ENCODE assay signal across 19 cellular contexts in genomic region chr5:180642181-180643140, GRCh38. TPM values are rescaled to one million over a fixed set of nuclear protein-coding genes. Genes with fewer than 3 reads are reported as not detected.
"Had no signal": no experiment of that assay in that cellular context is flagged by ENCODE, and none has a peak within 500 bp of the region (broad histone marks: within the 10 kb centered on the region; RNA-seq: fewer than 3 reads in every experiment).

No MANE protein-coding gene starts in this region.

- H3K9me3 Mint-ChIP-seq: activated CD4-positive, alpha-beta T cell treated with anti-CD3 and anti-CD28 coated beads, Interleukin-2, amount 10 ng/mL, durations not matched to agents 24 days and 14 days; activated naive CD4-positive, alpha-beta T cell treated with anti-CD3 and anti-CD28 coated beads, Interleukin-2, amount 50 U/mL, for 24 hours; activated T-cell treated with anti-CD3 and anti-CD28 coated beads, Interleukin-2, amount 50 U/mL, for 24 hours; immature natural killer cell; neural crest cell had no signal

- H3K27me3 ChIP-seq: body of pancreas, SJCRH30 had no signal

- H3K36me3 ChIP-seq: SJCRH30, thoracic aorta had no signal

- H3K4me1 Mint-ChIP-seq: activated CD4-positive, alpha-beta T cell treated with anti-CD3 and anti-CD28 coated beads, Interleukin-2, amount 10 ng/mL, durations not matched to agents 24 days and 14 days; activated naive CD4-positive, alpha-beta T cell treated with anti-CD3 and anti-CD28 coated beads, Interleukin-2, amount 50 U/mL, for 24 hours; immature natural killer cell; neural crest cell had no signal

- H3K9ac ChIP-seq: parathyroid adenoma had no signal

- H2AFZ ChIP-seq: parathyroid adenoma had no signal

- H3K4me1 ChIP-seq: body of pancreas, parathyroid adenoma, SJCRH30 had no signal

- H3K36me3 Mint-ChIP-seq: activated naive CD4-positive, alpha-beta T cell treated with anti-CD3 and anti-CD28 coated beads, Interleukin-2, amount 50 U/mL, for 24 hours; immature natural killer cell had no signal

- H3K4me3 Mint-ChIP-seq: activated CD4-positive, alpha-beta T cell treated with anti-CD3 and anti-CD28 coated beads, Interleukin-2, amount 10 ng/mL, durations not matched to agents 24 days and 14 days; activated naive CD4-positive, alpha-beta T cell treated with anti-CD3 and anti-CD28 coated beads, Interleukin-2, amount 50 U/mL, for 24 hours; activated T-cell treated with anti-CD3 and anti-CD28 coated beads, Interleukin-2, amount 50 U/mL, for 24 hours; immature natural killer cell; neural crest cell had no signal

- DNase-seq: activated CD4-positive, alpha-beta T cell treated with anti-CD3 and anti-CD28 coated beads, Interleukin-2, amount 10 ng/mL, durations not matched to agents 24 days and 14 days; activated CD4-positive, CD25-positive, alpha-beta regulatory T cell; amygdala; central memory CD4-positive, alpha-beta T cell; effector CD4-positive, alpha-beta T cell; foreskin melanocyte; immature natural killer cell; SJCRH30; stimulated activated CD4-positive, alpha-beta T cell treated with anti-CD3 and anti-CD28 coated beads, Interleukin-15, amount 100 ng/mL, for 24 hours; SW 1271 had no signal

- H3K27ac Mint-ChIP-seq: activated CD4-positive, alpha-beta T cell treated with anti-CD3 and anti-CD28 coated beads, Interleukin-2, amount 10 ng/mL, durations not matched to agents 24 days and 14 days; activated naive CD4-positive, alpha-beta T cell treated with anti-CD3 and anti-CD28 coated beads, Interleukin-2, amount 50 U/mL, for 24 hours; activated T-cell treated with anti-CD3 and anti-CD28 coated beads, Interleukin-2, amount 50 U/mL, for 24 hours; immature natural killer cell had no signal

- H3K79me2 ChIP-seq: parathyroid adenoma had no signal

- ATAC-seq: body of pancreas had no signal

- H3K4me3 ChIP-seq: body of pancreas, coronary artery, SJCRH30, skin epidermis, thoracic aorta had no signal

- H3K9me3 ChIP-seq: body of pancreas, SJCRH30, thoracic aorta had no signal

- H3K27ac ChIP-seq: body of pancreas, coronary artery, parathyroid adenoma, SJCRH30, skin epidermis, thoracic aorta had no signal

RNA-seq across cellular contexts. Expression of gene SCGB3A1, which starts 51.2 kb away (rescaled TPM):
- total RNA-seq: activated CD4-positive, alpha-beta T cell treated with anti-CD3 and anti-CD28 coated beads, Interleukin-2, amount 10 ng/mL, durations not matched to agents 24 days and 14 days; body of pancreas; neural crest cell; renal cortical epithelial cell; SJCRH30; thoracic aorta had no signal
